ENCODE assay signal across 2 cellular contexts in genomic region chr19:49479975-49480628, GRCh38.
A peak's percentile ranks its signal among the peaks of the same experiment; 100 is the strongest.
TF ChIP-seq lines count a peak whose summit lies in the region.

No MANE protein-coding gene starts in this region.

TF ChIP-seq in WTC11, 78 proteins besides CTCF, POLR2A, EP300 and RAD21:
- TF ChIP-seq ZNF532 (CRISPR knock-in tag; IDR thresholded peaks at IDR 0.05; ENCODE audit: borderline replicate concordance) (no peak), FOXK1 (CRISPR knock-in tag; IDR thresholded peaks at IDR 0.05) (no peak), TP53 (CRISPR knock-in tag; IDR thresholded peaks at IDR 0.05) (no peak)
TF ChIP-seq in WTC11: peak in this region for 0.

TF ChIP-seq in HepG2, 621 proteins besides CTCF, POLR2A, EP300 and RAD21:
- no peak for TF ChIP-seq ZNF776 (CRISPR knock-in tag; IDR thresholded peaks at IDR 0.05)
- TF ChIP-seq ZNF768 (CRISPR knock-in tag; IDR thresholded peaks at IDR 0.05): peak; percentile 98
- no peak for TF ChIP-seq CERS6 (CRISPR knock-in tag; IDR thresholded peaks at IDR 0.05)
- peak; percentile 33; the same call in 1 of the 2 replicates for TF ChIP-seq ZNF263 (CRISPR knock-in tag; IDR thresholded peaks at IDR 0.05)
- no peak for TF ChIP-seq ZBTB42 (CRISPR knock-in tag; IDR thresholded peaks at IDR 0.05)
- 0 out of 2 replicates have a peak, but pooled peaks have one; percentile 53 for TF ChIP-seq ZMYM3 (CRISPR knock-in tag; IDR thresholded peaks at IDR 0.05)
